Comparison of ENCODE assay signal across 17 cellular contexts in genomic region chr6:53771780-53772624, GRCh38. TPM values are rescaled to one million over a fixed set of nuclear protein-coding genes. Genes with fewer than 3 reads are reported as not detected.
A peak's percentile ranks its signal among the peaks of the same experiment; 100 is the strongest.
DNase-seq lines count a peak whose midpoint lies in the region; ATAC-seq lines count a peak whose summit lies in the region.
"Had no signal": no experiment of that assay in that cellular context is flagged by ENCODE, and none has a peak within 500 bp of the region (broad histone marks: within the 10 kb centered on the region; RNA-seq: fewer than 3 reads in every experiment).

No MANE protein-coding gene starts in this region.

- H3K4me1 Mint-ChIP-seq in activated CD4-positive, alpha-beta T cell treated with anti-CD3 and anti-CD28 coated beads, Interleukin-2, amount 10 ng/mL, durations not matched to agents 24 days and 14 days: no peaks in the 10 kb centered on the region

- no peak overlapping the region for H3K4me3 Mint-ChIP-seq in activated CD4-positive, alpha-beta T cell treated with anti-CD3 and anti-CD28 coated beads, Interleukin-2, amount 10 ng/mL, durations not matched to agents 24 days and 14 days
- H3K4me3 Mint-ChIP-seq: activated CD4-positive, alpha-beta memory T cell treated with anti-CD3 and anti-CD28 coated beads for 36 hours; activated T-helper 1 cell treated with anti-CD3 and anti-CD28 coated beads, Interleukin-12 subunit alpha, Interleukin-12 subunit beta, Interleukin-2, Interleukin-4 antibody, amounts not matched to agents 30 ng/mL and 10 ng/mL and 1 ng/mL, durations not matched to agents 14 hours and 24 hours and 36 hours; GM23338; IgD-negative memory B cell had no signal

- intact Hi-C loops in activated CD4-positive, alpha-beta T cell treated with anti-CD3 and anti-CD28 coated beads, Interleukin-2, amount 10 ng/mL, durations not matched to agents 24 days and 14 days (cut with micrococcal nuclease): no loop called here

- no peaks in the 10 kb centered on the region for H3K36me3 Mint-ChIP-seq in activated CD4-positive, alpha-beta T cell treated with anti-CD3 and anti-CD28 coated beads, Interleukin-2, amount 10 ng/mL, durations not matched to agents 24 days and 14 days (ENCODE audit: low read depth)
- H3K36me3 Mint-ChIP-seq: activated CD4-positive, alpha-beta memory T cell treated with anti-CD3 and anti-CD28 coated beads for 36 hours had no signal

- H3K27ac Mint-ChIP-seq in activated CD4-positive, alpha-beta T cell treated with anti-CD3 and anti-CD28 coated beads, Interleukin-2, amount 10 ng/mL, durations not matched to agents 24 days and 14 days: no peak overlapping the region
- H3K27ac Mint-ChIP-seq: activated CD4-positive, alpha-beta memory T cell treated with anti-CD3 and anti-CD28 coated beads for 36 hours; activated T-helper 1 cell treated with anti-CD3 and anti-CD28 coated beads, Interleukin-12 subunit alpha, Interleukin-12 subunit beta, Interleukin-2, Interleukin-4 antibody, amounts not matched to agents 30 ng/mL and 10 ng/mL and 1 ng/mL, durations not matched to agents 14 hours and 24 hours and 36 hours; GM23338; IgD-negative memory B cell had no signal

- no peaks in the 10 kb centered on the region for H3K9me3 Mint-ChIP-seq in activated CD4-positive, alpha-beta T cell treated with anti-CD3 and anti-CD28 coated beads, Interleukin-2, amount 10 ng/mL, durations not matched to agents 24 days and 14 days
- H3K9me3 Mint-ChIP-seq: activated CD4-positive, alpha-beta memory T cell treated with anti-CD3 and anti-CD28 coated beads for 36 hours; activated T-helper 1 cell treated with anti-CD3 and anti-CD28 coated beads, Interleukin-12 subunit alpha, Interleukin-12 subunit beta, Interleukin-2, Interleukin-4 antibody, amounts not matched to agents 30 ng/mL and 10 ng/mL and 1 ng/mL, durations not matched to agents 14 hours and 24 hours and 36 hours had no signal

- DNase-seq in A172 (ENCODE audit: low spot score) (peak; percentile 16), GM03348 (ENCODE audit: low spot score) (peak; percentile 58), NCI-H82 treated with DMSO at 0.1 percent for 48 hours (lab: John Stamatoyannopoulos, UW; ENCODE audit: unreplicated experiment) (peak; percentile 96), fibroblast of peridontal ligament (ENCODE audit: extremely low read depth) (peak; percentile 18), NCI-H2107 (lab: John Stamatoyannopoulos, UW) (no peak)
- no peak for DNase-seq in activated CD4-positive, alpha-beta T cell treated with anti-CD3 and anti-CD28 coated beads, Interleukin-2, amount 10 ng/mL, durations not matched to agents 24 days and 14 days
- DNase-seq: activated CD4-positive, alpha-beta memory T cell treated with anti-CD3 and anti-CD28 coated beads for 36 hours; amniotic stem cell; Calu3; cortex of kidney; stimulated activated CD4-positive, alpha-beta T cell treated with anti-CD3 and anti-CD28 coated beads, Interleukin-4, amount 100 ng/mL, for 1 hour; tibial artery had no signal

- ATAC-seq in GM18909 (IDR thresholded peaks at IDR 0.05; ENCODE audit: poor library complexity, unreplicated experiment) (no peak), GM19351 (IDR thresholded peaks at IDR 0.05; ENCODE audit: unreplicated experiment) (no peak)
- ATAC-seq: GM23338 had no signal

- H3K27me3 Mint-ChIP-seq in activated CD4-positive, alpha-beta T cell treated with anti-CD3 and anti-CD28 coated beads, Interleukin-2, amount 10 ng/mL, durations not matched to agents 24 days and 14 days: peaks cover 5% of the 10 kb centered on the region

RNA-seq across cellular contexts. Expression of gene LRRC1, which starts 22.8 kb away (rescaled TPM):
- 11.3 and 13.3 TPM in 2 replicates for total RNA-seq in A172 (2014; rRNA removed; shearing (Covaris generic))
- 2.3 and 2.7 TPM in 2 replicates for total RNA-seq in activated CD4-positive, alpha-beta T cell treated with anti-CD3 and anti-CD28 coated beads, Interleukin-2, amount 10 ng/mL, durations not matched to agents 24 days and 14 days

Comparison
In these comparisons a context has a peak if more than half of its experiments do, and no peak if none do; other contexts are left out.
1. DNase-seq: peak in A172 (single experiment), GM03348 (single experiment), NCI-H82 treated with DMSO at 0.1 percent for 48 hours (single experiment) and fibroblast of peridontal ligament (single experiment); none in activated CD4-positive, alpha-beta T cell treated with anti-CD3 and anti-CD28 coated beads, Interleukin-2, amount 10 ng/mL, durations not matched to agents 24 days and 14 days (single experiment) and NCI-H2107 (single experiment).